ENCODE assay signal across 22 cellular contexts in the genomic region with DNA sequence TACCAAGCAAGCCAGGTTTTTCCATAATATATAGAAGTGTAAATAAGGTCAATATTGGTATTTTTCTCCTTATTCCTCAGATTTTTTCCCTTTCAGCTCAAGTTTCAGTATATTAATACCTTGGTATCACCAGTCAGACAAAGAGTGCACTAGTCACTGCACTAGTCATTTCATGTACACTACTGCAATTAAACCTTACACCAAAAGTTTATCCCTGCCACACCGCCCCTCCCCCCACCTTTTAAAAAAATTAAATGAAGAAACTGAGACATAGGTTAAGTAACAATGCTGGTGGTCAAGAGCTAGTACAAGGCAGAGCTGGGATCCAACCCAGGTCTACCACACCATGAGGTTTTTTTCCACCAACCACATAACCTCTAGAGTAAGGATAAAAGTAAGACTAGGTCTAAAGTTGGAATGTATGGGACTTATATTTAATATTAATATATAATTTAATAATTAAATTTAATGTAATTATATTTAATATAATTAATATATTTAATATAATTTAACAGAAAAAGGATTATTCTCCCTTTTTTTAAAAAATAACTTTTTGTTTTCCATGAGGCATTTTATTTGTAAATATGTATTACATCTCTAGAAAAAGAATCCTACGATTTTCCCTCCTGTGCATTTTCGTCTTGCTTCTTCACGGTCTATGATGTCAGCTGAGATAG.
DNase-seq lines count a peak whose midpoint lies in the region; ATAC-seq, FAIRE-seq and TF ChIP-seq lines count a peak whose summit lies in the region.
"Had no signal": no experiment of that assay in that cellular context is flagged by ENCODE, and none has a peak within 500 bp of the region (broad histone marks: within the 10 kb centered on the region; RNA-seq: fewer than 3 reads in every experiment).

No MANE protein-coding gene starts in this region.

- TF ChIP-seq CTCF in WERI-Rb-1 (IDR thresholded peaks at IDR 0.05; ENCODE audit: low read depth, low read length) (no peak), HepG2 (CRISPR knock-in tag; IDR thresholded peaks at IDR 0.05) (no peak)

- H3K79me2 ChIP-seq in HepG2 (ENCODE audit: insufficient read depth, low read length), result peaks cover 23% of the 10 kb centered on the region

- FAIRE-seq in HepG2 (lab: Jason Lieb, UNC) (no peak), GM12891 (lab: Jason Lieb, UNC) (no peak)

- no peak for ATAC-seq in HepG2
- ATAC-seq: HCT116 had no signal

- peak overlapping the region; percentile 38 for H3K27ac ChIP-seq in WERI-Rb-1
- H3K27ac ChIP-seq in HepG2 (ENCODE audit: extremely low read length, insufficient read depth, low read length), result peak overlapping the region; percentile 30
- H3K27ac ChIP-seq in SJCRH30, result no peak overlapping the region
- H3K27ac ChIP-seq: neural progenitor cell had no signal

- in situ Hi-C loops in HepG2 (cut with HindIII; ENCODE audit: extremely low pct_ligation_motif_present, low pct_unique_long_range_greater_than_20kb), result loop anchor here (10.0 kb wide), 1 partner anchor 120 kb away; the partner anchor contains the start of gene RPEL1

- CTCF ChIA-PET in HepG2 (lab: Yijun Ruan, JAX; ENCODE audit: low intra/inter-chr PET ratio, low total read pairs), result no interaction called here

- TF ChIP-seq EP300 in HepG2 (IDR thresholded peaks at IDR 0.05; ENCODE audit: low read depth in 2 of 2, low read length in 2 of 2) (no peak), HepG2 (CRISPR knock-in tag; IDR thresholded peaks at IDR 0.05; ENCODE audit: borderline replicate concordance) (no peak)

- DNase-seq in stimulated activated CD4-positive, alpha-beta T cell treated with anti-CD3 and anti-CD28 coated beads, Interleukin-1b, Interleukin-23, amount 100 ng/mL, for 48 hours, result peak; percentile 24
- DNase-seq in stimulated activated CD4-positive, alpha-beta T cell treated with anti-CD3 and anti-CD28 coated beads, Interleukin-2, amount 100 ng/mL, for 24 hours, result no peak
- DNase-seq in WERI-Rb-1 (peak; percentile 34), HepG2 (ENCODE audit: low spot score) (no peak), cortex of kidney (lab: John Stamatoyannopoulos, UW) (no peak), GM12891 (ENCODE audit: insufficient read length, low spot score) (no peak), SJCRH30 (no peak)
- DNase-seq: activated CD4-positive, alpha-beta T cell treated with anti-CD3 and anti-CD28 coated beads for 4 hours; activated gamma-delta T cell treated with Interleukin-2 at 50 U/mL for 16 hours; anterior cingulate cortex; CD4-positive, alpha-beta memory T cell; foreskin fibroblast; hippocampal formation; NCI-H2171; NCI-H526; posterior cingulate gyrus; SHP77; stimulated activated naive CD8-positive, alpha-beta T cell treated with anti-CD3 and anti-CD28 coated beads, Interleukin-15, Interleukin-2, amounts not matched to agents 100 U/mL and 50 U/mL, for 24 hours had no signal

- TF ChIP-seq POLR2A in HepG2 (IDR thresholded peaks at IDR 0.05; ENCODE audit: insufficient read depth in 1 of 2, low read depth in 2 of 2, low read length in 2 of 2) (no peak), GM12891 (IDR thresholded peaks at IDR 0.05; ENCODE audit: low read depth, low read length) (no peak)

- no peak for TF ChIP-seq RAD21 in HepG2 (CRISPR knock-in tag; IDR thresholded peaks at IDR 0.05)

- H3K9ac ChIP-seq in HepG2 (ENCODE audit: insufficient read depth, low read depth, low read length), result no peak overlapping the region
- H3K9ac ChIP-seq: neural progenitor cell had no signal

- BruUV-seq in HepG2 (replicated peaks; lab: Mats Ljungman, UMichigan), result no TSS peak

- no peaks in the 10 kb centered on the region for H3K27me3 ChIP-seq in WERI-Rb-1 (ENCODE audit: insufficient read depth, low read depth, severe bottlenecking)
- H3K27me3 ChIP-seq in HepG2 (ENCODE audit: control insufficient read depth in 1 of 2, insufficient read depth in 2 of 2, low read length in 2 of 2), result no peaks in the 10 kb centered on the region
- H3K27me3 ChIP-seq in SJCRH30, result no peaks in the 10 kb centered on the region
- H3K27me3 ChIP-seq: neural progenitor cell, tibial nerve had no signal

- POLR2A ChIA-PET in HepG2 (lab: Yijun Ruan, JAX), result interaction anchor here (1.0 to 3.6 kb wide), 3 partner anchors 31 to 68 kb away, joined by 4 to 10 read pairs (median 4); partner anchors contain the start of gene NT5C2

- H4K20me1 ChIP-seq in HepG2 (ENCODE audit: insufficient read depth, low read length), result no peaks in the 10 kb centered on the region

- no peaks in the 10 kb centered on the region for H3K36me3 ChIP-seq in WERI-Rb-1
- peaks cover 3 to 4% of the 10 kb centered on the region in 2 experiments; a peak in 4 of 5 replicates for H3K36me3 ChIP-seq in HepG2 (replicated peaks in 1 of 2; ENCODE audit: control insufficient read depth in 1 of 2, insufficient read depth in 2 of 2, low read length in 2 of 2)
- no peaks in the 10 kb centered on the region for H3K36me3 ChIP-seq in SJCRH30
- H3K36me3 ChIP-seq: neural progenitor cell had no signal

- H2AFZ ChIP-seq in HepG2 (ENCODE audit: low read length), result no peak overlapping the region
- H2AFZ ChIP-seq: neural progenitor cell had no signal

- peaks cover 72% of the 10 kb centered on the region for H3K4me1 ChIP-seq in HepG2 (ENCODE audit: insufficient read depth, low read length)
- H3K4me1 ChIP-seq in SJCRH30, result peaks cover 5% of the 10 kb centered on the region; the same call in 1 of the 2 replicates

- intact Hi-C loops in HepG2 (cut with micrococcal nuclease; ENCODE audit: unreplicated experiment), result no loop called here

- H3K4me2 ChIP-seq in HepG2 (ENCODE audit: low read depth, low read length), result no peak overlapping the region
- H3K4me2 ChIP-seq: neural progenitor cell had no signal

- 97% methylated on average over 4 of the region's 4 CpGs for WGBS in HepG2 (ENCODE audit: low lambda C conversion rate)

- no peaks in the 10 kb centered on the region for H3K9me3 ChIP-seq in WERI-Rb-1 (ENCODE audit: severe bottlenecking)
- H3K9me3 ChIP-seq in HepG2 (ENCODE audit: low read length), result no peaks in the 10 kb centered on the region
- no peaks in the 10 kb centered on the region for H3K9me3 ChIP-seq in SJCRH30 (replicated peaks)
- H3K9me3 ChIP-seq: tibial nerve had no signal

- no peak overlapping the region for H3K4me3 ChIP-seq in WERI-Rb-1 (ENCODE audit: low read depth, low read length)
- H3K4me3 ChIP-seq in HepG2 (replicated peaks in 1 of 3; ENCODE audit: insufficient read depth in 1 of 3, low read depth in 2 of 3, low read length in 3 of 3), result no peak overlapping the region
- H3K4me3 ChIP-seq in SJCRH30, result no peak overlapping the region
- H3K4me3 ChIP-seq: lung, neural progenitor cell, tibial nerve had no signal

TF ChIP-seq in HepG2, 621 proteins besides CTCF, POLR2A, EP300 and RAD21 (continues in another document):
- no peak for TF ChIP-seq MBNL3 (CRISPR knock-in tag; conservative IDR thresholded peaks at IDR 0.05)
- TF ChIP-seq SCMH1 (CRISPR knock-in tag; IDR thresholded peaks at IDR 0.05; ENCODE audit: borderline replicate concordance), result no peak
- TF ChIP-seq ZNF343 (CRISPR knock-in tag; IDR thresholded peaks at IDR 0.05), result no peak
- no peak for TF ChIP-seq ZNF850 (CRISPR knock-in tag; conservative IDR thresholded peaks at IDR 0.05)
- no peak for TF ChIP-seq ZNF503 (CRISPR knock-in tag; IDR thresholded peaks at IDR 0.05)
- TF ChIP-seq XRCC5 (optimal IDR thresholded peaks at IDR 0.05; ENCODE audit: low read length), result no peak
- TF ChIP-seq RBFOX2 (IDR thresholded peaks at IDR 0.05; ENCODE audit: low read depth, low read length), result no peak

TF ChIP-seq in GM12891, 5 proteins besides CTCF, POLR2A, EP300 and RAD21:
- no peak for TF ChIP-seq PAX5 (IDR thresholded peaks at IDR 0.05; ENCODE audit: insufficient read depth, low read length, severe bottlenecking)
- TF ChIP-seq SPI1 (IDR thresholded peaks at IDR 0.05; ENCODE audit: low read depth, low read length), result no peak
- TF ChIP-seq POLR2AphosphoS5 (IDR thresholded peaks at IDR 0.05; ENCODE audit: low read depth, low read length), result no peak
- TF ChIP-seq POU2F2 (IDR thresholded peaks at IDR 0.05; ENCODE audit: low read depth, low read length), result no peak
- TF ChIP-seq TAF1 (IDR thresholded peaks at IDR 0.05; ENCODE audit: low read depth, low read length), result no peak

Comparison
In these comparisons a context has a peak if more than half of its experiments do, and no peak if none do; other contexts are left out.
1. DNase-seq: peak in stimulated activated CD4-positive, alpha-beta T cell treated with anti-CD3 and anti-CD28 coated beads, Interleukin-1b, Interleukin-23, amount 100 ng/mL, for 48 hours (single experiment) and WERI-Rb-1 (single experiment); none in stimulated activated CD4-positive, alpha-beta T cell treated with anti-CD3 and anti-CD28 coated beads, Interleukin-2, amount 100 ng/mL, for 24 hours (0 of 2), HepG2 (single experiment), cortex of kidney (single experiment), GM12891 (single experiment) and SJCRH30 (0 of 2).